9 cellular contexts compared by ENCODE assay signal in genomic region chr3:7876741-7877297, GRCh38.
DNase-seq lines count a peak whose midpoint lies in the region; ATAC-seq, FAIRE-seq and TF ChIP-seq lines count a peak whose summit lies in the region.
"Had no signal": no experiment of that assay in that cellular context is flagged by ENCODE, and none has a peak within 500 bp of the region (broad histone marks: within the 10 kb centered on the region; RNA-seq: fewer than 3 reads in every experiment).

No MANE protein-coding gene starts in this region.

- TF ChIP-seq CTCF in foreskin keratinocyte (conservative IDR thresholded peaks at IDR 0.05) = no peak
- no peak for TF ChIP-seq CTCF in tibial nerve (IDR thresholded peaks at IDR 0.05)
- TF ChIP-seq CTCF in HepG2 (CRISPR knock-in tag; IDR thresholded peaks at IDR 0.05) = no peak

- CTCF ChIA-PET in HepG2 (lab: Yijun Ruan, JAX; ENCODE audit: low intra/inter-chr PET ratio, low total read pairs) = no interaction called here

- intact Hi-C loops in HepG2 (cut with micrococcal nuclease; ENCODE audit: unreplicated experiment) = no loop called here

- in situ Hi-C loops in HepG2 (cut with HindIII; ENCODE audit: extremely low pct_ligation_motif_present, low pct_unique_long_range_greater_than_20kb) = no loop called here

- WGBS in tibial nerve, 2 donors = 40 to 42% methylated on average over 3 of the region's 3 CpGs
- WGBS in HepG2 (ENCODE audit: low lambda C conversion rate) = 15% methylated on average over 3 of the region's 3 CpGs

- no peak for TF ChIP-seq POLR2A in tibial nerve (IDR thresholded peaks at IDR 0.05)
- TF ChIP-seq POLR2A in HepG2 (IDR thresholded peaks at IDR 0.05; ENCODE audit: insufficient read depth in 1 of 2, low read depth in 2 of 2, low read length in 2 of 2) = no peak

- TF ChIP-seq EP300 in tibial nerve (IDR thresholded peaks at IDR 0.05) = no peak
- no peak for TF ChIP-seq EP300 in HepG2 (IDR thresholded peaks at IDR 0.05; ENCODE audit: low read depth in 2 of 2, low read length in 2 of 2)
- TF ChIP-seq EP300 in HepG2 (CRISPR knock-in tag; IDR thresholded peaks at IDR 0.05; ENCODE audit: borderline replicate concordance) = no peak

- H4K20me1 ChIP-seq in HepG2 (ENCODE audit: insufficient read depth, low read length) = no peaks in the 10 kb centered on the region

- H3K4me1 ChIP-seq in foreskin keratinocyte = peaks cover 23% of the 10 kb centered on the region
- peaks cover 0 to 11% (median 0%) of the 10 kb centered on the region in 4 donors for H3K4me1 ChIP-seq in tibial nerve
- no peaks in the 10 kb centered on the region for H3K4me1 ChIP-seq in HepG2 (ENCODE audit: insufficient read depth, low read length)

- TF ChIP-seq RAD21 in HepG2 (CRISPR knock-in tag; IDR thresholded peaks at IDR 0.05) = no peak

- H2AFZ ChIP-seq in HepG2 (ENCODE audit: low read length) = no peak overlapping the region

- no peaks in the 10 kb centered on the region for H3K36me3 ChIP-seq in tibial nerve
- H3K36me3 ChIP-seq in HepG2 (replicated peaks in 1 of 2; ENCODE audit: control insufficient read depth in 1 of 2, insufficient read depth in 2 of 2, low read length in 2 of 2) = no peaks in the 10 kb centered on the region

- no peaks in the 10 kb centered on the region for H3K27me3 ChIP-seq in foreskin keratinocyte
- H3K27me3 ChIP-seq in tibial nerve = no peaks in the 10 kb centered on the region
- H3K27me3 ChIP-seq in HepG2 (ENCODE audit: control insufficient read depth in 1 of 2, insufficient read depth in 2 of 2, low read length in 2 of 2) = no peaks in the 10 kb centered on the region

- FAIRE-seq in HepG2 (lab: Jason Lieb, UNC) = no peak

- DNase-seq in NCI-H69 (lab: John Stamatoyannopoulos, UW) (peak; percentile 35), foreskin keratinocyte (peak; percentile 28), tibial nerve (ENCODE audit: low spot score in 2 of 2) (no peak), NCI-H345 (lab: John Stamatoyannopoulos, UW) (no peak), 8988T (no peak), HepG2 (ENCODE audit: low spot score) (no peak)
- peak; percentile 37 for DNase-seq in activated CD8-positive, alpha-beta memory T cell treated with anti-CD3 and anti-CD28 coated beads, Interleukin-2, amount 50 U/mL, for 4 hours
- peak; percentile 2 for DNase-seq in stimulated activated CD8-positive, alpha-beta memory T cell treated with anti-CD3 and anti-CD28 coated beads, Interleukin-12 subunit alpha, Interleukin-12 subunit beta, amount 100 ng/mL, for 4 hours (ENCODE audit: low read depth)

- BruUV-seq in HepG2 (replicated peaks; lab: Mats Ljungman, UMichigan) = no TSS peak

- H3K4me2 ChIP-seq in HepG2 (ENCODE audit: low read depth, low read length) = no peak overlapping the region

- POLR2A ChIA-PET in HepG2 (lab: Yijun Ruan, JAX) = no interaction called here

- no peak overlapping the region for H3K9ac ChIP-seq in HepG2 (ENCODE audit: insufficient read depth, low read depth, low read length)

- H3K79me2 ChIP-seq in HepG2 (ENCODE audit: insufficient read depth, low read length) = no peaks in the 10 kb centered on the region

- H3K27ac ChIP-seq in foreskin keratinocyte (no peak overlapping the region), tibial nerve (no peak overlapping the region), HepG2 (ENCODE audit: extremely low read length, insufficient read depth, low read length) (no peak overlapping the region)

- peak; percentile 16 for ATAC-seq in foreskin keratinocyte
- ATAC-seq in HepG2 = no peak
- ATAC-seq: esophagus mucosa had no signal

- no peak overlapping the region for H3K4me3 ChIP-seq in tibial nerve
- H3K4me3 ChIP-seq in HepG2 (replicated peaks in 1 of 3; ENCODE audit: insufficient read depth in 1 of 3, low read depth in 2 of 3, low read length in 3 of 3) = no peak overlapping the region

- H3K9me3 ChIP-seq in tibial nerve = no peaks in the 10 kb centered on the region
- peaks cover 71% of the 10 kb centered on the region for H3K9me3 ChIP-seq in HepG2 (ENCODE audit: low read length)

TF ChIP-seq in HepG2, 621 proteins besides CTCF, POLR2A, EP300 and RAD21:
- TF ChIP-seq ZBTB44 (CRISPR knock-in tag; IDR thresholded peaks at IDR 0.05) = no peak
- TF ChIP-seq ATF2 (CRISPR knock-in tag; IDR thresholded peaks at IDR 0.05) = no peak
- TF ChIP-seq ZNF30 (CRISPR knock-in tag; IDR thresholded peaks at IDR 0.05) = no peak
- TF ChIP-seq ZNF431 (CRISPR knock-in tag; IDR thresholded peaks at IDR 0.05; ENCODE audit: borderline replicate concordance, low read depth) = no peak
- TF ChIP-seq GPN1 (CRISPR knock-in tag; IDR thresholded peaks at IDR 0.05; ENCODE audit: borderline replicate concordance) = no peak
- no peak for TF ChIP-seq SIN3A (IDR thresholded peaks at IDR 0.05; ENCODE audit: borderline replicate concordance, low read depth, low read length)
- no peak for TF ChIP-seq ZFP91 (CRISPR knock-in tag; IDR thresholded peaks at IDR 0.05; ENCODE audit: borderline replicate concordance)
- no peak for TF ChIP-seq ZNF317 (CRISPR knock-in tag; IDR thresholded peaks at IDR 0.05)
- TF ChIP-seq ZNF282 (IDR thresholded peaks at IDR 0.05; ENCODE audit: partially characterized antibody) = no peak
- no peak for TF ChIP-seq ZMYM2 (CRISPR knock-in tag; IDR thresholded peaks at IDR 0.05)
- no peak for TF ChIP-seq FOSL2 (CRISPR knock-in tag; IDR thresholded peaks at IDR 0.05)
- no peak for TF ChIP-seq KLF12 (CRISPR knock-in tag; IDR thresholded peaks at IDR 0.05; ENCODE audit: borderline replicate concordance)
- no peak for TF ChIP-seq ZNF225 (CRISPR knock-in tag; IDR thresholded peaks at IDR 0.05)

Comparison
In these comparisons a context has a peak if more than half of its experiments do, and no peak if none do; other contexts are left out.
1. DNase-seq: peak in NCI-H69 (single experiment), activated CD8-positive, alpha-beta memory T cell treated with anti-CD3 and anti-CD28 coated beads, Interleukin-2, amount 50 U/mL, for 4 hours (single experiment), foreskin keratinocyte (2 of 2) and stimulated activated CD8-positive, alpha-beta memory T cell treated with anti-CD3 and anti-CD28 coated beads, Interleukin-12 subunit alpha, Interleukin-12 subunit beta, amount 100 ng/mL, for 4 hours (single experiment); none in tibial nerve (0 of 2), NCI-H345 (single experiment), 8988T (single experiment) and HepG2 (single experiment).